ENCODE assay signal across 30 cellular contexts in the genomic region with DNA sequence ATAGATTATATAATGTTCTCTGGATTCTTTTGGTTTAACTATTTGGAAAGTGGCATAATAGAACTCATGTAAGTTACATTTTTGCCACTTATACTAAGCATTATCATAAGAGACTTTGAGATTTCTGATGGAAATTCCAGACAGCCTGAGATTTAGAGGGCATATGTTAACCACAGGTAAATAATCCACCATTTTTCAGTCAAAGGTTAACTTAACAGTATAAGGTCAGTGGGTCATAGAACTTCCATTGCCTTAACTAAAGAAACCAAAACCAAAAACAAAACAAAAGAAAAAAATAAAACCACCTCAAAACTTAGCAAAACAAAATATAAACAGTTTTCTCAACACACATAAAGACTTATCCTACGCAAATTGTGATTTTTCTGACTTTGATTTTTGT.
"Had no signal": no experiment of that assay in that cellular context is flagged by ENCODE, and none has a peak within 500 bp of the region (broad histone marks: within the 10 kb centered on the region; RNA-seq: fewer than 3 reads in every experiment).

No MANE protein-coding gene starts in this region.

- H3K4me3 Mint-ChIP-seq: mesothelial cell of epicardium; naive B cell; natural killer cell; nephron progenitor cell; neural progenitor cell; stimulated activated naive B cell treated with anti-CD40 and anti-IgM and Interleukin-4, amounts not matched to agents 10 μg/mL and 1 μg/mL and 100 μg/mL, for 72 hours had no signal

- H3K79me2 ChIP-seq: parathyroid adenoma had no signal

- H3K36me3 ChIP-seq: left ventricle myocardium inferior, neural progenitor cell, neutrophil, right atrium auricular region, right lobe of liver, stomach, thyroid gland, transverse colon, upper lobe of right lung had no signal

- FAIRE-seq: keratinocyte, urothelium cell line had no signal

- H3K9ac ChIP-seq: neural progenitor cell, parathyroid adenoma had no signal

- H3K9me3 ChIP-seq: left ventricle myocardium inferior, neutrophil, psoas muscle, right atrium auricular region, right lobe of liver, stomach, testis, thyroid gland, transverse colon, upper lobe of right lung had no signal

- H3K9me3 Mint-ChIP-seq: mesothelial cell of epicardium; naive B cell; natural killer cell; nephron progenitor cell; neural progenitor cell; stimulated activated naive B cell treated with anti-CD40 and anti-IgM and Interleukin-4, amounts not matched to agents 10 μg/mL and 1 μg/mL and 100 μg/mL, for 72 hours had no signal

- H3K36me3 Mint-ChIP-seq: mesothelial cell of epicardium; naive B cell; natural killer cell; neural progenitor cell; stimulated activated naive B cell treated with anti-CD40 and anti-IgM and Interleukin-4, amounts not matched to agents 10 μg/mL and 1 μg/mL and 100 μg/mL, for 72 hours had no signal

- H3K4me3 ChIP-seq: left ventricle myocardium inferior, lung, neural progenitor cell, psoas muscle, right atrium auricular region, right lobe of liver, smooth muscle cell, stomach, testis, thyroid gland, transverse colon, upper lobe of right lung had no signal

- H3K4me2 ChIP-seq: neural progenitor cell, smooth muscle cell had no signal

- ATAC-seq: left colon; natural killer cell; psoas muscle; right lobe of liver; stimulated activated naive B cell treated with anti-CD40 and anti-IgM and Interleukin-4, amounts not matched to agents 10 μg/mL and 1 μg/mL and 100 μg/mL, for 72 hours; stimulated activated naive CD8-positive, alpha-beta T cell treated with anti-CD3 and anti-CD28 coated beads, Interleukin-15, Interleukin-2, amounts not matched to agents 100 U/mL and 50 U/mL, for 24 hours; upper lobe of right lung had no signal

- H3K27ac ChIP-seq: left ventricle myocardium inferior, neural progenitor cell, neutrophil, parathyroid adenoma, psoas muscle, right atrium auricular region, right lobe of liver, stomach, testis, thyroid gland, transverse colon, upper lobe of right lung had no signal

- H3K4me1 Mint-ChIP-seq: naive B cell; natural killer cell; nephron progenitor cell; neural progenitor cell; stimulated activated naive B cell treated with anti-CD40 and anti-IgM and Interleukin-4, amounts not matched to agents 10 μg/mL and 1 μg/mL and 100 μg/mL, for 72 hours had no signal

- H3K27ac Mint-ChIP-seq: mesothelial cell of epicardium; naive B cell; natural killer cell; nephron progenitor cell; neural progenitor cell; stimulated activated naive B cell treated with anti-CD40 and anti-IgM and Interleukin-4, amounts not matched to agents 10 μg/mL and 1 μg/mL and 100 μg/mL, for 72 hours had no signal

- H3K4me1 ChIP-seq: left ventricle myocardium inferior, neural progenitor cell, parathyroid adenoma, psoas muscle, right atrium auricular region, right lobe of liver, testis, thyroid gland, transverse colon, upper lobe of right lung had no signal

- H2AFZ ChIP-seq: neural progenitor cell, parathyroid adenoma had no signal

- H3K27me3 ChIP-seq: neural progenitor cell, neutrophil, right atrium auricular region, right lobe of liver, stomach, testis, thyroid gland, transverse colon, upper lobe of right lung had no signal

- DNase-seq: hippocampal formation; left colon; left ventricle myocardium inferior; mesendoderm; naive B cell; natural killer cell; nephron progenitor cell; occipital lobe; psoas muscle; right lobe of liver; stimulated activated CD4-positive, alpha-beta T cell treated with anti-CD3 and anti-CD28 coated beads, Interleukin-12 subunit alpha, Interleukin-12 subunit beta, amount 100 ng/mL, for 4 hours; stimulated activated CD4-positive, alpha-beta T cell treated with anti-CD3 and anti-CD28 coated beads, Interleukin-15, amount 100 ng/mL, for 24 hours; stimulated activated CD4-positive, alpha-beta T cell treated with anti-CD3 and anti-CD28 coated beads, Interleukin-2, amount 100 ng/mL, for 24 hours; stimulated activated CD4-positive, alpha-beta T cell treated with anti-CD3 and anti-CD28 coated beads, Interleukin-4, amount 100 ng/mL, for 1 hour; stimulated activated naive B cell treated with anti-CD40 and anti-IgM and Interleukin-4, amounts not matched to agents 10 μg/mL and 1 μg/mL and 100 μg/mL, for 72 hours; stimulated activated naive CD8-positive, alpha-beta T cell treated with anti-CD3 and anti-CD28 coated beads, Interleukin-15, Interleukin-2, amounts not matched to agents 100 U/mL and 50 U/mL, for 24 hours; stomach; testis; thyroid gland; transverse colon; upper lobe of right lung had no signal
